ENCODE assay signal across 8 cellular contexts in genomic region chr22:49656883-49657274, GRCh38.
DNase-seq lines count a peak whose midpoint lies in the region; ATAC-seq and TF ChIP-seq lines count a peak whose summit lies in the region.
"Not testable (repeated sequence)": the region's sequence is repeated elsewhere in the genome, so short reads cannot be mapped to it uniquely, and the experiment has no call there.

No MANE protein-coding gene starts in this region.

- intact Hi-C loops in CD8-positive, alpha-beta T cell (cut with DNase I, micrococcal nuclease): loop anchor here (2.0 to 5.0 kb wide), 2 partner anchors 14 to 145 kb away; no protein-coding TSS in a partner anchor
- intact Hi-C loops in activated B cell treated with CpG ODN at 0.5 μM for 24 hours (cut with micrococcal nuclease): loop anchor here (1.0 to 10.0 kb wide), 2 partner anchors 13 to 268 kb away; no protein-coding TSS in a partner anchor
- intact Hi-C loops in Right ventricle myocardium superior (cut with DNase I): not testable (repeated sequence)

- H3K36me3 ChIP-seq in CD8-positive, alpha-beta T cell (ENCODE audit: insufficient read depth, low read length): not testable (repeated sequence)

- peak overlapping the region; percentile 92 for H3K4me3 Mint-ChIP-seq in CD8-positive, alpha-beta T cell
- H3K4me3 Mint-ChIP-seq in activated B cell treated with CpG ODN at 0.5 μM for 24 hours: peak overlapping the region; percentile 96
- peak overlapping the region; percentile 86 for H3K4me3 Mint-ChIP-seq in activated naive CD4-positive, alpha-beta T cell treated with anti-CD3 and anti-CD28 coated beads, Interleukin-2, amount 10 ng/mL, durations not matched to agents 7 days and 5 days
- H3K4me3 Mint-ChIP-seq in stimulated activated naive CD8-positive, alpha-beta T cell treated with anti-CD3 and anti-CD28 coated beads, Interleukin-15, Interleukin-2, amounts not matched to agents 100 ng/mL and 50 ng/mL, for 24 hours: peak overlapping the region; percentile 99

- not testable (repeated sequence) for H3K9me3 Mint-ChIP-seq in CD8-positive, alpha-beta T cell; activated B cell treated with CpG ODN at 0.5 μM for 24 hours; activated naive CD4-positive, alpha-beta T cell treated with anti-CD3 and anti-CD28 coated beads, Interleukin-2, amount 10 ng/mL, durations not matched to agents 7 days and 5 days; stimulated activated naive CD8-positive, alpha-beta T cell treated with anti-CD3 and anti-CD28 coated beads, Interleukin-15, Interleukin-2, amounts not matched to agents 100 ng/mL and 50 ng/mL, for 24 hours

- TF ChIP-seq CTCF in CD8-positive, alpha-beta T cell (IDR thresholded peaks at IDR 0.05); activated B cell treated with CpG ODN at 0.5 μM for 24 hours (IDR thresholded peaks at IDR 0.05); omental fat pad (IDR thresholded peaks at IDR 0.05): not testable (repeated sequence)

- DNase-seq in CD8-positive, alpha-beta T cell: peak in 3 of 7 experiments; percentile 30 to 50 (median 33)
- DNase-seq in activated B cell treated with CpG ODN at 0.5 μM for 24 hours; Right ventricle myocardium superior; omental fat pad (ENCODE audit: low spot score): not testable (repeated sequence)
- DNase-seq in activated naive CD4-positive, alpha-beta T cell treated with anti-CD3 and anti-CD28 coated beads, Interleukin-2, amount 10 ng/mL, durations not matched to agents 7 days and 5 days: peak; percentile 57

- peaks cover 28% of the 10 kb centered on the region for H3K4me1 ChIP-seq in CD8-positive, alpha-beta T cell (ENCODE audit: insufficient read depth, low read length)

- H3K27ac ChIP-seq in CD8-positive, alpha-beta T cell (ENCODE audit: low read depth, low read length): not testable (repeated sequence)

- peaks cover 22% of the 10 kb centered on the region for H3K36me3 Mint-ChIP-seq in CD8-positive, alpha-beta T cell
- peaks cover 29% of the 10 kb centered on the region for H3K36me3 Mint-ChIP-seq in activated B cell treated with CpG ODN at 0.5 μM for 24 hours (ENCODE audit: low read depth)
- peaks cover 18% of the 10 kb centered on the region for H3K36me3 Mint-ChIP-seq in activated naive CD4-positive, alpha-beta T cell treated with anti-CD3 and anti-CD28 coated beads, Interleukin-2, amount 10 ng/mL, durations not matched to agents 7 days and 5 days
- peaks cover 31% of the 10 kb centered on the region for H3K36me3 Mint-ChIP-seq in stimulated activated naive CD8-positive, alpha-beta T cell treated with anti-CD3 and anti-CD28 coated beads, Interleukin-15, Interleukin-2, amounts not matched to agents 100 ng/mL and 50 ng/mL, for 24 hours (ENCODE audit: low read depth)

- not testable (repeated sequence) for H3K9me3 ChIP-seq in CD8-positive, alpha-beta T cell (ENCODE audit: low read length)

- not testable (repeated sequence) for H3K27me3 Mint-ChIP-seq in CD8-positive, alpha-beta T cell (ENCODE audit: low read depth); activated B cell treated with CpG ODN at 0.5 μM for 24 hours; stimulated activated naive CD8-positive, alpha-beta T cell treated with anti-CD3 and anti-CD28 coated beads, Interleukin-15, Interleukin-2, amounts not matched to agents 100 ng/mL and 50 ng/mL, for 24 hours
- peaks cover 10% of the 10 kb centered on the region for H3K27me3 Mint-ChIP-seq in activated naive CD4-positive, alpha-beta T cell treated with anti-CD3 and anti-CD28 coated beads, Interleukin-2, amount 10 ng/mL, durations not matched to agents 7 days and 5 days

- POLR2A ChIA-PET in CD8-positive, alpha-beta T cell (lab: Charles Lee): interaction anchor here (0.7 to 1.1 kb wide), 2 partner anchors 13 to 749 kb away, joined by 3 to 4 read pairs; no protein-coding TSS in a partner anchor
- POLR2A ChIA-PET in activated B cell treated with CpG ODN at 0.5 μM for 24 hours (lab: Charles Lee): interaction anchor here (0.7 to 1.1 kb wide), 2 partner anchors 182 to 267 kb away, joined by 3 to 5 read pairs; no protein-coding TSS in a partner anchor

- ATAC-seq in CD8-positive, alpha-beta T cell: peak; percentile 69
- ATAC-seq in GM19463 (IDR thresholded peaks at IDR 0.05; ENCODE audit: unreplicated experiment) (peak; percentile 33), HG03432 (IDR thresholded peaks at IDR 0.05; ENCODE audit: unreplicated experiment) (peak; percentile 39), activated B cell treated with CpG ODN at 0.5 μM for 24 hours (ENCODE audit: low read depth) (peak; percentile 33), Right ventricle myocardium superior (ENCODE audit: poor library complexity) (peak; percentile 8), omental fat pad (ENCODE audit: low FRiP score) (peak; percentile 16)

- CTCF ChIA-PET in CD8-positive, alpha-beta T cell (lab: Charles Lee): interaction anchor here (1.5 kb wide), 1 partner anchor 69 kb away, joined by 8 read pairs; no protein-coding TSS in a partner anchor
- CTCF ChIA-PET in activated B cell treated with CpG ODN at 0.5 μM for 24 hours (lab: Charles Lee); activated naive CD4-positive, alpha-beta T cell treated with anti-CD3 and anti-CD28 coated beads, Interleukin-2, amount 10 ng/mL, durations not matched to agents 7 days and 5 days (lab: Charles Lee): not testable (repeated sequence)

- H3K27me3 ChIP-seq in CD8-positive, alpha-beta T cell (ENCODE audit: insufficient read depth, low read length): not testable (repeated sequence)

- peaks cover 30% of the 10 kb centered on the region for H3K4me1 Mint-ChIP-seq in CD8-positive, alpha-beta T cell (ENCODE audit: low read depth)
- peaks cover 47% of the 10 kb centered on the region for H3K4me1 Mint-ChIP-seq in activated B cell treated with CpG ODN at 0.5 μM for 24 hours
- peaks cover 33% of the 10 kb centered on the region for H3K4me1 Mint-ChIP-seq in activated naive CD4-positive, alpha-beta T cell treated with anti-CD3 and anti-CD28 coated beads, Interleukin-2, amount 10 ng/mL, durations not matched to agents 7 days and 5 days
- H3K4me1 Mint-ChIP-seq in stimulated activated naive CD8-positive, alpha-beta T cell treated with anti-CD3 and anti-CD28 coated beads, Interleukin-15, Interleukin-2, amounts not matched to agents 100 ng/mL and 50 ng/mL, for 24 hours (ENCODE audit: low read depth): peaks cover 55% of the 10 kb centered on the region

- peak overlapping the region; percentile 85 for H3K27ac Mint-ChIP-seq in CD8-positive, alpha-beta T cell
- H3K27ac Mint-ChIP-seq in activated B cell treated with CpG ODN at 0.5 μM for 24 hours: peak overlapping the region; percentile 90
- H3K27ac Mint-ChIP-seq in activated naive CD4-positive, alpha-beta T cell treated with anti-CD3 and anti-CD28 coated beads, Interleukin-2, amount 10 ng/mL, durations not matched to agents 7 days and 5 days: peak overlapping the region; percentile 74
- peak overlapping the region; percentile 93 for H3K27ac Mint-ChIP-seq in stimulated activated naive CD8-positive, alpha-beta T cell treated with anti-CD3 and anti-CD28 coated beads, Interleukin-15, Interleukin-2, amounts not matched to agents 100 ng/mL and 50 ng/mL, for 24 hours

- H3K4me3 ChIP-seq in CD8-positive, alpha-beta T cell (ENCODE audit: low read depth, low read length): peak overlapping the region; percentile 66

Comparison
In these comparisons a context has a peak if more than half of its experiments do, and no peak if none do; other contexts are left out.
1. ATAC-seq: peak in every context shown above with its lines; median percentile 69 in CD8-positive, alpha-beta T cell; 39 in HG03432; 33 in GM19463; 33 in activated B cell treated with CpG ODN at 0.5 μM for 24 hours; 16 in omental fat pad; 8 in Right ventricle myocardium superior.